In the genomic region with DNA sequence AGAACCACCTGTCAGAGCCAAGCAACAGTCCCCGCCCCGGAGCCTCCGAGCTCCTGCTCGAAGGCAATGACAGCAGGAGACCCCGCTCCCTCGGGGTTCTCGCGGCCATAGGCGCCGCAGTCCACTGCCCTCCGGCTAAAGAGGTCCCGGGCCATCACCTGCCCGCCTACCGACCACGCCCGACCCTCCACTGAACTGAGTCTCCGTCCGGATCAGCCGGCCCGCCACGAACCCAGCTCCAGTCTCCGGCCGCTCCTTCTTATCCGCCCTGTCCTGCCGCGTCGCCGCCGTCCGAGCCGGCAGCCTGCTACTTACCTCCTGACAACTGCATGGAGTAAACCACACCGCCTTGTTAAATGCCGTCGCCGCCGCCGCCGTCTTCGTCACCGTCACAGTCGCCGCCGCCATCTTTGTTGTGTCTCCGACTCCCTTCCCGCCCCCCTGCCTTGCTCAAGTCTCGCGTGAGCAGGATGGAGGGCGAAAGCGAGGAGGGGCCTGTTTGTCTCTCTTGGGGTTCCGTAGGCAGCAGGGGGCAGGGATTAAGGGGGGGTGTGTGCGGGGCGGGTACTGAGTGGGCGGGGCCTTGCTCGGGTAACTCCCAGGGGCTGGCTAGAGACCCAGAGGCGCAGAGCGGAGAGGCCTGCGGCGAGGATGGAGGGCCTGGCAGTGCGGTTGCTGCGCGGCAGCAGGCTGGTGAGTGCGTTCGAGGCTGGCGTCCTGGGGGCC, we compare ENCODE assay signal across 1 cellular context.
TF ChIP-seq lines count a peak whose summit lies in the region.

A gene (plus strand): TSS at position 628 of the 726 bp plus-strand sequence. CDS start 24 bp downstream, at position 652.
A gene with protein sequence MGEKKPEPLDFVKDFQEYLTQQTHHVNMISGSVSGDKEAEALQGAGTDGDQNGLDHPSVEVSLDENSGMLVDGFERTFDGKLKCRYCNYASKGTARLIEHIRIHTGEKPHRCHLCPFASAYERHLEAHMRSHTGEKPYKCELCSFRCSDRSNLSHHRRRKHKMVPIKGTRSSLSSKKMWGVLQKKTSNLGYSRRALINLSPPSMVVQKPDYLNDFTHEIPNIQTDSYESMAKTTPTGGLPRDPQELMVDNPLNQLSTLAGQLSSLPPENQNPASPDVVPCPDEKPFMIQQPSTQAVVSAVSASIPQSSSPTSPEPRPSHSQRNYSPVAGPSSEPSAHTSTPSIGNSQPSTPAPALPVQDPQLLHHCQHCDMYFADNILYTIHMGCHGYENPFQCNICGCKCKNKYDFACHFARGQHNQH (minus strand): TSS at position 417 of the 726 bp plus-strand sequence. CDS start 10,170 bp downstream, outside the sequence.

TF ChIP-seq in GM12878, 131 proteins besides CTCF, POLR2A, EP300 and RAD21 (continued from another document):
- TF ChIP-seq IRF4 (IDR thresholded peaks at IDR 0.05; ENCODE audit: low read depth, low read length): no peak
- TF ChIP-seq, protein P1, sequence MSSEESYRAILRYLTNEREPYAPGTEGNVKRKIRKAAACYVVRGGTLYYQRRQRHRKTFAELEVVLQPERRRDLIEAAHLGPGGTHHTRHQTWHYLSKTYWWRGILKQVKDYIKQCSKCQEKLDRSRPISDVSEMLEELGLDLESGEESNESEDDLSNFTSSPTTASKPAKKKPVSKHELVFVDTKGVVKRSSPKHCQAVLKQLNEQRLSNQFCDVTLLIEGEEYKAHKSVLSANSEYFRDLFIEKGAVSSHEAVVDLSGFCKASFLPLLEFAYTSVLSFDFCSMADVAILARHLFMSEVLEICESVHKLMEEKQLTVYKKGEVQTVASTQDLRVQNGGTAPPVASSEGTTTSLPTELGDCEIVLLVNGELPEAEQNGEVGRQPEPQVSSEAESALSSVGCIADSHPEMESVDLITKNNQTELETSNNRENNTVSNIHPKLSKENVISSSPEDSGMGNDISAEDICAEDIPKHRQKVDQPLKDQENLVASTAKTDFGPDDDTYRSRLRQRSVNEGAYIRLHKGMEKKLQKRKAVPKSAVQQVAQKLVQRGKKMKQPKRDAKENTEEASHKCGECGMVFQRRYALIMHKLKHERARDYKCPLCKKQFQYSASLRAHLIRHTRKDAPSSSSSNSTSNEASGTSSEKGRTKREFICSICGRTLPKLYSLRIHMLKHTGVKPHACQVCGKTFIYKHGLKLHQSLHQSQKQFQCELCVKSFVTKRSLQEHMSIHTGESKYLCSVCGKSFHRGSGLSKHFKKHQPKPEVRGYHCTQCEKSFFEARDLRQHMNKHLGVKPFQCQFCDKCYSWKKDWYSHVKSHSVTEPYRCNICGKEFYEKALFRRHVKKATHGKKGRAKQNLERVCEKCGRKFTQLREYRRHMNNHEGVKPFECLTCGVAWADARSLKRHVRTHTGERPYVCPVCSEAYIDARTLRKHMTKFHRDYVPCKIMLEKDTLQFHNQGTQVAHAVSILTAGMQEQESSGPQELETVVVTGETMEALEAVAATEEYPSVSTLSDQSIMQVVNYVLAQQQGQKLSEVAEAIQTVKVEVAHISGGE (CRISPR knock-in tag; IDR thresholded peaks at IDR 0.05): no peak
- TF ChIP-seq, protein P2, sequence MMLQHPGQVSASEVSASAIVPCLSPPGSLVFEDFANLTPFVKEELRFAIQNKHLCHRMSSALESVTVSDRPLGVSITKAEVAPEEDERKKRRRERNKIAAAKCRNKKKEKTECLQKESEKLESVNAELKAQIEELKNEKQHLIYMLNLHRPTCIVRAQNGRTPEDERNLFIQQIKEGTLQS (IDR thresholded peaks at IDR 0.05; ENCODE audit: borderline replicate concordance, extremely low read depth, low read depth, low read length): no peak
- TF ChIP-seq, protein P3, sequence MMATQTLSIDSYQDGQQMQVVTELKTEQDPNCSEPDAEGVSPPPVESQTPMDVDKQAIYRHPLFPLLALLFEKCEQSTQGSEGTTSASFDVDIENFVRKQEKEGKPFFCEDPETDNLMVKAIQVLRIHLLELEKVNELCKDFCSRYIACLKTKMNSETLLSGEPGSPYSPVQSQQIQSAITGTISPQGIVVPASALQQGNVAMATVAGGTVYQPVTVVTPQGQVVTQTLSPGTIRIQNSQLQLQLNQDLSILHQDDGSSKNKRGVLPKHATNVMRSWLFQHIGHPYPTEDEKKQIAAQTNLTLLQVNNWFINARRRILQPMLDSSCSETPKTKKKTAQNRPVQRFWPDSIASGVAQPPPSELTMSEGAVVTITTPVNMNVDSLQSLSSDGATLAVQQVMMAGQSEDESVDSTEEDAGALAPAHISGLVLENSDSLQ (IDR thresholded peaks at IDR 0.05): no peak
- peak; percentile 90 for TF ChIP-seq POLR2AphosphoS2 (IDR thresholded peaks at IDR 0.05; ENCODE audit: low read depth, low read length)
- TF ChIP-seq TBL1XR1 (IDR thresholded peaks at IDR 0.05; ENCODE audit: low read depth, low read length): no peak
- TF ChIP-seq YBX1 (IDR thresholded peaks at IDR 0.05): no peak
- peak; percentile 78; the same call in 2 of the 3 replicates for TF ChIP-seq POU2F2 (IDR thresholded peaks at IDR 0.05; ENCODE audit: borderline replicate concordance, low read depth, low read length)
- no peak for TF ChIP-seq EED (IDR thresholded peaks at IDR 0.05; ENCODE audit: low read depth)
- TF ChIP-seq ZNF384 (IDR thresholded peaks at IDR 0.05; ENCODE audit: borderline replicate concordance, low read depth, low read length): no peak
- peak; percentile 41; the same call in 1 of the 2 replicates for TF ChIP-seq RB1 (IDR thresholded peaks at IDR 0.05; ENCODE audit: borderline replicate concordance)
- no peak for TF ChIP-seq MYC (IDR thresholded peaks at IDR 0.05; ENCODE audit: insufficient read depth, insufficient read length, insufficient replicate concordance, low read length, severe bottlenecking)
- TF ChIP-seq HCFC1 (IDR thresholded peaks at IDR 0.05; ENCODE audit: low read length): peak; percentile 76
- peak in 1 of 2 experiments; percentile 65; a peak in 1 of 3 replicates for TF ChIP-seq EGR1 (IDR thresholded peaks at IDR 0.05; ENCODE audit: borderline replicate concordance in 1 of 2, low read depth in 2 of 2, low read length in 2 of 2)
- TF ChIP-seq NFXL1 (IDR thresholded peaks at IDR 0.05; ENCODE audit: borderline replicate concordance): no peak
- TF ChIP-seq, protein P4, sequence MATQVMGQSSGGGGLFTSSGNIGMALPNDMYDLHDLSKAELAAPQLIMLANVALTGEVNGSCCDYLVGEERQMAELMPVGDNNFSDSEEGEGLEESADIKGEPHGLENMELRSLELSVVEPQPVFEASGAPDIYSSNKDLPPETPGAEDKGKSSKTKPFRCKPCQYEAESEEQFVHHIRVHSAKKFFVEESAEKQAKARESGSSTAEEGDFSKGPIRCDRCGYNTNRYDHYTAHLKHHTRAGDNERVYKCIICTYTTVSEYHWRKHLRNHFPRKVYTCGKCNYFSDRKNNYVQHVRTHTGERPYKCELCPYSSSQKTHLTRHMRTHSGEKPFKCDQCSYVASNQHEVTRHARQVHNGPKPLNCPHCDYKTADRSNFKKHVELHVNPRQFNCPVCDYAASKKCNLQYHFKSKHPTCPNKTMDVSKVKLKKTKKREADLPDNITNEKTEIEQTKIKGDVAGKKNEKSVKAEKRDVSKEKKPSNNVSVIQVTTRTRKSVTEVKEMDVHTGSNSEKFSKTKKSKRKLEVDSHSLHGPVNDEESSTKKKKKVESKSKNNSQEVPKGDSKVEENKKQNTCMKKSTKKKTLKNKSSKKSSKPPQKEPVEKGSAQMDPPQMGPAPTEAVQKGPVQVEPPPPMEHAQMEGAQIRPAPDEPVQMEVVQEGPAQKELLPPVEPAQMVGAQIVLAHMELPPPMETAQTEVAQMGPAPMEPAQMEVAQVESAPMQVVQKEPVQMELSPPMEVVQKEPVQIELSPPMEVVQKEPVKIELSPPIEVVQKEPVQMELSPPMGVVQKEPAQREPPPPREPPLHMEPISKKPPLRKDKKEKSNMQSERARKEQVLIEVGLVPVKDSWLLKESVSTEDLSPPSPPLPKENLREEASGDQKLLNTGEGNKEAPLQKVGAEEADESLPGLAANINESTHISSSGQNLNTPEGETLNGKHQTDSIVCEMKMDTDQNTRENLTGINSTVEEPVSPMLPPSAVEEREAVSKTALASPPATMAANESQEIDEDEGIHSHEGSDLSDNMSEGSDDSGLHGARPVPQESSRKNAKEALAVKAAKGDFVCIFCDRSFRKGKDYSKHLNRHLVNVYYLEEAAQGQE (IDR thresholded peaks at IDR 0.05; ENCODE audit: low read depth, low read length): no peak
- TF ChIP-seq TCF3 (IDR thresholded peaks at IDR 0.05; ENCODE audit: borderline replicate concordance, insufficient read depth, low read depth, low read length): 0 out of 2 replicates have a peak, but pooled peaks have one; percentile 70
- TF ChIP-seq CREB1 (IDR thresholded peaks at IDR 0.05; ENCODE audit: low read depth): peak; percentile 89
- 0 out of 2 replicates have a peak, but pooled peaks have one; percentile 40 for TF ChIP-seq NR2F1 (conservative IDR thresholded peaks at IDR 0.05)
- peak; percentile 36 to 66; a peak in 2 of 4 replicates for TF ChIP-seq BHLHE40 (IDR thresholded peaks at IDR 0.05; ENCODE audit: borderline replicate concordance in 1 of 2, low read depth in 2 of 2, low read length in 1 of 2)
- no peak for TF ChIP-seq PAX8 (IDR thresholded peaks at IDR 0.05)
- no peak for TF ChIP-seq NFIC (IDR thresholded peaks at IDR 0.05; ENCODE audit: low read depth, low read length)
- TF ChIP-seq SMAD1 (IDR thresholded peaks at IDR 0.05; ENCODE audit: low read depth, partially characterized antibody): peak; percentile 65
- TF ChIP-seq BMI1 (IDR thresholded peaks at IDR 0.05; ENCODE audit: borderline replicate concordance): no peak
- TF ChIP-seq MYB (IDR thresholded peaks at IDR 0.05; ENCODE audit: borderline replicate concordance, low read depth, low read length): no peak
- TF ChIP-seq ZNF622 (IDR thresholded peaks at IDR 0.05): no peak
- no peak for TF ChIP-seq HDAC6 (IDR thresholded peaks at IDR 0.05; ENCODE audit: unreplicated experiment)
- peak; percentile 96 for TF ChIP-seq POLR2AphosphoS5 (IDR thresholded peaks at IDR 0.05; ENCODE audit: low read length)
- no peak for TF ChIP-seq NFYA (IDR thresholded peaks at IDR 0.05; ENCODE audit: borderline replicate concordance, low read depth, low read length)
- TF ChIP-seq MTA3 (IDR thresholded peaks at IDR 0.05; ENCODE audit: borderline replicate concordance, low read length): no peak
- TF ChIP-seq SIN3A (IDR thresholded peaks at IDR 0.05; ENCODE audit: low read depth, low read length): no peak
- TF ChIP-seq ESRRA (IDR thresholded peaks at IDR 0.05; ENCODE audit: low read length): no peak
- TF ChIP-seq MEF2A (IDR thresholded peaks at IDR 0.05; ENCODE audit: insufficient read depth, low read depth, low read length): no peak
- no peak for TF ChIP-seq CBX3 (IDR thresholded peaks at IDR 0.05; ENCODE audit: borderline replicate concordance, low read depth)
- TF ChIP-seq, protein P5, sequence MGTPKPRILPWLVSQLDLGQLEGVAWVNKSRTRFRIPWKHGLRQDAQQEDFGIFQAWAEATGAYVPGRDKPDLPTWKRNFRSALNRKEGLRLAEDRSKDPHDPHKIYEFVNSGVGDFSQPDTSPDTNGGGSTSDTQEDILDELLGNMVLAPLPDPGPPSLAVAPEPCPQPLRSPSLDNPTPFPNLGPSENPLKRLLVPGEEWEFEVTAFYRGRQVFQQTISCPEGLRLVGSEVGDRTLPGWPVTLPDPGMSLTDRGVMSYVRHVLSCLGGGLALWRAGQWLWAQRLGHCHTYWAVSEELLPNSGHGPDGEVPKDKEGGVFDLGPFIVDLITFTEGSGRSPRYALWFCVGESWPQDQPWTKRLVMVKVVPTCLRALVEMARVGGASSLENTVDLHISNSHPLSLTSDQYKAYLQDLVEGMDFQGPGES (IDR thresholded peaks at IDR 0.05): no peak
TF ChIP-seq in GM12878: peak in this region for 46.
